Comparison of ENCODE assay signal across 8 cellular contexts in the genomic region with DNA sequence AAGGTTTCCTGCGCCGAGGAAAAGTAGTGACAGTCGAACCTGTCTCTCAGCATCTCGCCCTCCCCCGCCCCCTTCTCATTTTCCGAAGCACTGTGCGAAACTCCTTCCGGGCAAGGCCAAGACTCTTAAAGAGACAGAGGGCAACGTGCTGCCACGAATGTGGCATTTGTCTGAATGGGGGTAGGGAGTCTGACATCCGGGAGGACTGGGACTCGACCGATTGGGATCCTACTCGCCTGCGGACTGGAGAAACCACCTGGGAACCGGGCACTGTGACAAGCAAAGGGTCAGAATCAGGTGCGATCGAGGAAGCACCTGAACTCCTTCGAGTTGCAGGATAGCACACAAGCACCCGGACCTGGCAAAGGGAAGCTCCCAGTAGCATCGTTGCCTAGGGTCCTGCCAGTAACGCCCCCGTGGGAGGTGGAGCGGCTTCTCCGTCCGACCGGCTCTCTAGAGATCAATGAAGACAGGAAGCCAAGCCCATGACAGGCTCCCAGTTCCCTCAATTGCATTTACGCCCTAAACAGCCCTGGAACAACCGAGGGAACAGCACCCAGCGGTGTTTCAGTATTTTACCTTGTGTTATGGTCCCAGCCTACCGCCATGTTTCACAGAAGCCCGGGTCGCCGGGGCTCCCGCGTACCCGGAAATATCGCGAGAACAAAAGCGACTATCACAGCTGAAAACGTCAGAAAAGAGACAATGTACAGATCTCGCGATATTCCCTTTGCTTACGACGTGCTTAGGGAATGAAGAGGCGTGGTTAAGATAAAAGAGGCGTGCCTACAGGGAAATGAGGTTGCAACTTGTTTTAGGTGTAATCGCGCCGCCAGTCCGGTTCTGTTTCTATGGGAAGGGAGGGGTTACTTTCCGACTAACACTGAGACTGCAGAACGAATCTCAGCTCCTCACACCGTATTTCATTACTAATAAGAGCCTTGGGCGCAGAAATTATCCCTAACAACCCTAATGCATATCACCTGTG. TPM values are rescaled to one million over a fixed set of nuclear protein-coding genes. Genes with fewer than 3 reads are reported as not detected.
DNase-seq lines count a peak whose midpoint lies in the region; ATAC-seq and TF ChIP-seq lines count a peak whose summit lies in the region.

Gene ERGIC2, minus strand, starts transcription at position 637 of the 988 bp plus-strand sequence. CDS start 9,539 bp downstream, outside the sequence.

- peaks cover 60% of the 10 kb centered on the region for H3K4me1 Mint-ChIP-seq in activated naive CD8-positive, alpha-beta T cell (ENCODE audit: low read depth)

- CTCF ChIA-PET in GM10248 (lab: Yijun Ruan, JAX) = interaction anchor here (1.3 kb wide), 1 partner anchor 18 kb away, joined by 3 read pairs; no protein-coding TSS in a partner anchor

- peak; percentile 93 for ATAC-seq in HG02623 (IDR thresholded peaks at IDR 0.05; ENCODE audit: unreplicated experiment)
- ATAC-seq in omental fat pad (ENCODE audit: low FRiP score) = peak; percentile 94

- no peaks in the 10 kb centered on the region for H3K36me3 Mint-ChIP-seq in activated naive CD8-positive, alpha-beta T cell

- peak; percentile 91 for DNase-seq in GM10248 (ENCODE audit: extremely low spot score)
- peak; percentile 99 for DNase-seq in NCI-H1105 (lab: John Stamatoyannopoulos, UW)
- DNase-seq in SKM-1 treated with dmso at 0.1 percent for 144 hours (lab: John Stamatoyannopoulos, UW; ENCODE audit: unreplicated experiment) = peak; percentile 90
- peak; percentile 98 for DNase-seq in glomerular visceral epithelial cell (ENCODE audit: extremely low spot score)
- peak; percentile 84 for DNase-seq in omental fat pad (ENCODE audit: low spot score)
- peak; percentile 97 for DNase-seq in testis

- TF ChIP-seq CTCF in GM10248 (IDR thresholded peaks at IDR 0.05; ENCODE audit: control extremely low read depth, extremely low read depth, low read depth, missing control alignments) = no peak
- TF ChIP-seq CTCF in omental fat pad (IDR thresholded peaks at IDR 0.05) = no peak
- TF ChIP-seq CTCF in testis (IDR thresholded peaks at IDR 0.05) = peak in 1 of 3 experiments; percentile 13

- no peaks in the 10 kb centered on the region for H3K9me3 ChIP-seq in testis

- H3K4me3 Mint-ChIP-seq in activated naive CD8-positive, alpha-beta T cell = peak within 1 kb of the TSS; percentile 98

- TF ChIP-seq POLR2A in testis (IDR thresholded peaks at IDR 0.05) = peak; percentile 5

- POLR2A ChIA-PET in GM10248 (lab: Yijun Ruan, JAX) = no interaction called here

- peak within 1 kb of the TSS; percentile 82 to 89 for H3K27ac ChIP-seq in testis

- WGBS in testis, 2 donors = 0 to 1% methylated on average over 42 to 55 of the region's 55 CpGs

- intact Hi-C loops in testis (cut with DNase I; ENCODE audit: low total_unique reads) = no loop called here

- no peaks in the 10 kb centered on the region for H3K9me3 Mint-ChIP-seq in activated naive CD8-positive, alpha-beta T cell (ENCODE audit: low read depth)

- H3K27me3 Mint-ChIP-seq in activated naive CD8-positive, alpha-beta T cell = no peaks in the 10 kb centered on the region

- H3K27me3 ChIP-seq in testis = no peaks in the 10 kb centered on the region

- H3K4me1 ChIP-seq in testis = no peaks in the 10 kb centered on the region

- no peaks in the 10 kb centered on the region for H3K36me3 ChIP-seq in testis (ENCODE audit: low read depth, missing control alignments)

- peak within 1 kb of the TSS; percentile 98 for H3K27ac Mint-ChIP-seq in activated naive CD8-positive, alpha-beta T cell

- peak within 1 kb of the TSS; percentile 92 to 97 for H3K4me3 ChIP-seq in testis

RNA-seq across cellular contexts. Expression of gene ERGIC2, which starts in this region (rescaled TPM):
- 10 to 100 TPM; 28.2 to 69.7 (median 40.4) TPM for total RNA-seq in omental fat pad
- total RNA-seq in testis = 10 to 100 TPM; 41.7 to 83.0 TPM
- 71.3 TPM for polyA plus RNA-seq in testis (ENCODE audit: insufficient read depth, low read depth, low replicate concordance)

Comparison
In these comparisons a context has a peak if more than half of its experiments do, and no peak if none do; other contexts are left out.
1. Peak in every context shown above with its lines: DNase-seq, ATAC-seq, H3K4me3 ChIP-seq and H3K27ac ChIP-seq.